Comparison of ENCODE assay signal across 12 cellular contexts in genomic region chr3:55481067-55481917, GRCh38. TPM values are rescaled to one million over a fixed set of nuclear protein-coding genes. Genes with fewer than 3 reads are reported as not detected.
A peak's percentile ranks its signal among the peaks of the same experiment; 100 is the strongest.
DNase-seq lines count a peak whose midpoint lies in the region; FAIRE-seq and TF ChIP-seq lines count a peak whose summit lies in the region.
"Had no signal": no experiment of that assay in that cellular context is flagged by ENCODE, and none has a peak within 500 bp of the region (broad histone marks: within the 10 kb centered on the region; RNA-seq: fewer than 3 reads in every experiment).

No MANE protein-coding gene starts in this region.

- H2AK5ac ChIP-seq in mesendoderm (ENCODE audit: low read length) = no peak overlapping the region

- H3K18ac ChIP-seq in mesendoderm (ENCODE audit: low read length) = peak overlapping the region; percentile 11

- peaks cover 8% of the 10 kb centered on the region for H3K79me1 ChIP-seq in mesendoderm (ENCODE audit: low read length)

- no peak overlapping the region for H2AFZ ChIP-seq in endothelial cell of umbilical vein (ENCODE audit: low read depth, low read length)

- H4K20me1 ChIP-seq in endothelial cell of umbilical vein (replicated peaks; ENCODE audit: control insufficient read depth, extremely low read depth, insufficient read depth, low read length) = no peaks in the 10 kb centered on the region

- dilution Hi-C loops in endothelial cell of umbilical vein (cut with MboI; ENCODE audit: extremely low pct_ligation_motif_present, low sequenced_read_pairs) = no loop called here

- no peak for FAIRE-seq in endothelial cell of umbilical vein (lab: Jason Lieb, UNC)
- FAIRE-seq in urothelium cell line (lab: Jason Lieb, UNC) = no peak

- POLR2A ChIA-PET in endothelial cell of umbilical vein (lab: Charles Lee) = no interaction called here

- peak overlapping the region; percentile 91 for H3K23ac ChIP-seq in mesendoderm (ENCODE audit: low read length)

- no peaks in the 10 kb centered on the region for H3K9me1 ChIP-seq in endothelial cell of umbilical vein (replicated peaks; ENCODE audit: control insufficient read depth, extremely low read depth, insufficient read depth, low read length)

- no peak overlapping the region for H2BK120ac ChIP-seq in mesendoderm (ENCODE audit: low read depth, low read length)

- DNase-seq in NCI-H524 (lab: John Stamatoyannopoulos, UW) (peak; percentile 49 to 81), NCI-H524 treated with DMSO at 0.1 percent for 48 hours (lab: John Stamatoyannopoulos, UW) (no peak), endothelial cell of umbilical vein (ENCODE audit: low read depth, low spot score) (no peak), mesendoderm (peak; percentile 26), urothelium cell line (ENCODE audit: low spot score) (peak; percentile 38), MV-4-11 (lab: John Stamatoyannopoulos, UW) (no peak), NOMO-1 treated with dmso at 0.1 percent for 144 hours (lab: John Stamatoyannopoulos, UW; ENCODE audit: unreplicated experiment) (no peak)
- no peak for DNase-seq in central memory CD4-positive, alpha-beta T cell
- DNase-seq: NCI-H69 had no signal

- peak overlapping the region; percentile 91 for H3K56ac ChIP-seq in mesendoderm (ENCODE audit: low read length)

- H3K4me3 ChIP-seq in endothelial cell of umbilical vein (replicated peaks in 1 of 3; ENCODE audit: insufficient read depth in 1 of 3, low read depth in 1 of 3, low read length in 3 of 3) (no peak overlapping the region), mesendoderm (ENCODE audit: low read length) (peak overlapping the region; percentile 75)
- H3K4me3 ChIP-seq: BLaER1 treated with 17β-estradiol and CSF1 and Interleukin-3, amounts not matched to agents 10 nM and 100 nM had no signal

- no peak overlapping the region for H3K4me2 ChIP-seq in endothelial cell of umbilical vein (ENCODE audit: insufficient read depth, low read length)
- H3K4me2 ChIP-seq in mesendoderm (ENCODE audit: low read length) = peak overlapping the region; percentile 100
- H3K4me2 ChIP-seq: BLaER1 treated with 17β-estradiol and CSF1 and Interleukin-3, amounts not matched to agents 10 nM and 100 nM had no signal

- no CpG with 5 or more reads among the region's 45 CpGs for WGBS in mesendoderm (ENCODE audit: extremely low coverage, insufficient coverage, low lambda C conversion rate)

- H3K79me2 ChIP-seq in endothelial cell of umbilical vein (ENCODE audit: control insufficient read depth, insufficient read depth, low read length) (no peaks in the 10 kb centered on the region), mesendoderm (ENCODE audit: control insufficient read depth, insufficient read depth, low read length) (peaks cover 26% of the 10 kb centered on the region)

- H3K36me3 ChIP-seq in endothelial cell of umbilical vein (ENCODE audit: control insufficient read depth in 2 of 2, extremely low read depth in 1 of 2, insufficient read depth in 2 of 2, low read length in 2 of 2) = no peaks in the 10 kb centered on the region
- peaks cover 1% of the 10 kb centered on the region for H3K36me3 ChIP-seq in mesendoderm (ENCODE audit: control insufficient read depth, insufficient read depth, low read length)
- H3K36me3 ChIP-seq: BLaER1 treated with 17β-estradiol and CSF1 and Interleukin-3, amounts not matched to agents 10 nM and 100 nM had no signal

- H3K27me3 ChIP-seq in endothelial cell of umbilical vein (ENCODE audit: control insufficient read depth in 2 of 2, insufficient read depth in 2 of 2, low read length in 2 of 2) = peaks cover 58 to 73% of the 10 kb centered on the region in 2 experiments
- peaks cover 11% of the 10 kb centered on the region for H3K27me3 ChIP-seq in mesendoderm (ENCODE audit: insufficient read depth, low read length, poor library complexity)

- peaks cover 2% of the 10 kb centered on the region for H3K4me1 ChIP-seq in endothelial cell of umbilical vein (ENCODE audit: control insufficient read depth, extremely low read depth, insufficient read depth, low read length)
- peaks cover 8% of the 10 kb centered on the region for H3K4me1 ChIP-seq in mesendoderm (ENCODE audit: control insufficient read depth, low read depth, low read length)

- H3K9ac ChIP-seq in endothelial cell of umbilical vein (replicated peaks; ENCODE audit: extremely low read depth, insufficient read depth, low read length) = no peak overlapping the region
- peak overlapping the region; percentile 85 for H3K9ac ChIP-seq in mesendoderm (ENCODE audit: low read length)
- H3K9ac ChIP-seq: BLaER1 treated with 17β-estradiol and CSF1 and Interleukin-3, amounts not matched to agents 10 nM and 100 nM had no signal

- intact Hi-C loops in endothelial cell of umbilical vein (cut with micrococcal nuclease) = no loop called here

- H3K27ac ChIP-seq in endothelial cell of umbilical vein (ENCODE audit: insufficient read depth, low read depth, low read length) (no peak overlapping the region), mesendoderm (ENCODE audit: low read depth, low read length) (no peak overlapping the region)
- H3K27ac ChIP-seq: BLaER1 treated with 17β-estradiol and CSF1 and Interleukin-3, amounts not matched to agents 10 nM and 100 nM had no signal

- no peak overlapping the region for H2BK15ac ChIP-seq in mesendoderm (replicated peaks; ENCODE audit: low read depth)

- no peak overlapping the region for H4K5ac ChIP-seq in mesendoderm (ENCODE audit: low read length)

- H3K4ac ChIP-seq in mesendoderm (ENCODE audit: low read depth, low read length) = no peak overlapping the region

- CTCF ChIA-PET in endothelial cell of umbilical vein (lab: Charles Lee) = no interaction called here

- no peak overlapping the region for H2BK5ac ChIP-seq in mesendoderm (ENCODE audit: low read length)

- no peak for TF ChIP-seq CTCF in endothelial cell of umbilical vein (IDR thresholded peaks at IDR 0.05; ENCODE audit: extremely low read depth in 1 of 2, insufficient read depth in 1 of 2, low read depth in 1 of 2, low read length in 2 of 2)

- no TSS peak for BruUV-seq in endothelial cell of umbilical vein (replicated peaks; lab: Mats Ljungman, UMichigan)

- H3K9me3 ChIP-seq in endothelial cell of umbilical vein (replicated peaks; ENCODE audit: control insufficient read depth, insufficient read depth, low read length) = no peaks in the 10 kb centered on the region

- no peak overlapping the region for H4K8ac ChIP-seq in mesendoderm (ENCODE audit: low read depth, low read length)

- TF ChIP-seq POLR2A in endothelial cell of umbilical vein (IDR thresholded peaks at IDR 0.05; ENCODE audit: low read depth, low read length) = no peak

TF ChIP-seq in endothelial cell of umbilical vein, 7 proteins besides CTCF, POLR2A, EP300 and RAD21:
- TF ChIP-seq GATA2 (IDR thresholded peaks at IDR 0.05; ENCODE audit: insufficient read depth, insufficient read length, low read depth, low read length) (no peak), EZH2 (IDR thresholded peaks at IDR 0.05; ENCODE audit: borderline replicate concordance, low read depth, low read length, severe bottlenecking) (peak; percentile 52)

RNA-seq across cellular contexts. Expression of gene WNT5A, which starts 5.8 kb away (rescaled TPM):
- total RNA-seq in endothelial cell of umbilical vein = 0.25 and 0.33 TPM in 2 replicates
- 0.08 and 0.16 TPM in 2 replicates for polyA plus RNA-seq in endothelial cell of umbilical vein
- polyA plus RNA-seq in endothelial cell of umbilical vein (2011; cell fraction: cytosol; rRNA removed) = 0.04 and 0.06 TPM in 2 replicates
- polyA plus RNA-seq in endothelial cell of umbilical vein (2011; cell fraction: nucleus; rRNA removed) = 0.11 and 0.20 TPM in 2 replicates
- polyA plus RNA-seq in endothelial cell of umbilical vein (2012) = 0.12 TPM in 2 replicates
- polyA minus RNA-seq in endothelial cell of umbilical vein = 0.07 and 0.89 TPM in 2 replicates
- polyA minus RNA-seq in endothelial cell of umbilical vein (2011; cell fraction: cytosol; rRNA and poly(A)+ RNA removed) = 30.3 TPM
- 0.29 and 0.72 TPM in 2 replicates for polyA minus RNA-seq in endothelial cell of umbilical vein (2011; cell fraction: nucleus; rRNA and poly(A)+ RNA removed)
- 3.4 TPM for polyA plus RNA-seq in mesendoderm (2013, experiment 1 of 2)
- 2.8 TPM for polyA plus RNA-seq in mesendoderm (2013, experiment 2 of 2)
- total RNA-seq: activated T-helper 17 cell treated with anti-CD3 and anti-CD28 coated beads, Interleukin-2, amount 50 U/mL, for 72 hours; natural killer cell treated with Interleukin-12 subunit alpha and Interleukin-12 subunit beta and Interleukin-15 and Interleukin-18, amount 100 ng/mL, for 72 hours had no signal

Comparison
In these comparisons a context has a peak if more than half of its experiments do, and no peak if none do; other contexts are left out.
1. DNase-seq: peak in NCI-H524 (2 of 2), mesendoderm (single experiment) and urothelium cell line (single experiment); none in NCI-H524 treated with DMSO at 0.1 percent for 48 hours (single experiment), endothelial cell of umbilical vein (single experiment), central memory CD4-positive, alpha-beta T cell (single experiment), MV-4-11 (single experiment) and NOMO-1 treated with dmso at 0.1 percent for 144 hours (single experiment).